14 cellular contexts compared by ENCODE assay signal in the genomic region with DNA sequence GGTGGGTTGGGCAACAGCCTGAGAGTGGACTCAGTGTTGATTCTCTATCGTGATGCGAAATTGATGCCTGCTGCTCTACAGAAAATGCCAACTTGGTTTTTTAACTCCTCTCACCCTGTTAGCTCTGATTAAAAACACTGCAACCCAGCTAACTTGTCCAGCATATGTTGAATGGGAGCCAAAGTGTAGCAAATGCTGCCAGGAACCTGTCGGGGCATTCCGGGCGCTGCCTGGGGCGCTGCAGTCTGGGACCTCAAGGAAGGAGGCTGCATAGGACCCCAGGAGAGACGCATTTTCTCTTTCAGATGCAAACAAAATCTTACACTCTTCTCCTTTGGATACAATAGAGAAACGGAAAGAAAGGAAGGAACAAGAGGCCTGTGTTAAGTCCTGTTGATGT. TPM values are rescaled to one million over a fixed set of nuclear protein-coding genes. Genes with fewer than 3 reads are reported as not detected.
A peak's percentile ranks its signal among the peaks of the same experiment; 100 is the strongest.
DNase-seq lines count a peak whose midpoint lies in the region; ATAC-seq and TF ChIP-seq lines count a peak whose summit lies in the region.
"Had no signal": no experiment of that assay in that cellular context is flagged by ENCODE, and none has a peak within 500 bp of the region (broad histone marks: within the 10 kb centered on the region; RNA-seq: fewer than 3 reads in every experiment).

No MANE protein-coding gene starts in this region.

- intact Hi-C loops in HCT116 (cut with micrococcal nuclease) (no loop called here), posterior vena cava (cut with DNase I) (no loop called here), left lung (cut with DNase I) (no loop called here)

- H3K79me2 ChIP-seq in HCT116 (ENCODE audit: insufficient read depth, low read length): peaks cover 14% of the 10 kb centered on the region

- H3K27me3 Mint-ChIP-seq in activated naive CD4-positive, alpha-beta T cell treated with anti-CD3 and anti-CD28 coated beads, Interleukin-2, amount 10 ng/mL, durations not matched to agents 7 days and 5 days: peaks cover 36% of the 10 kb centered on the region
- H3K27me3 Mint-ChIP-seq: CD8-positive, alpha-beta memory T cell had no signal

- no peak for ATAC-seq in HCT116
- ATAC-seq in HG02852 (IDR thresholded peaks at IDR 0.05; ENCODE audit: unreplicated experiment): no peak
- ATAC-seq in left lung: no peak
- ATAC-seq: A549 had no signal

- CTCF ChIA-PET in HCT116 (lab: Charles Lee): no interaction called here
- CTCF ChIA-PET in activated naive CD4-positive, alpha-beta T cell treated with anti-CD3 and anti-CD28 coated beads, Interleukin-2, amount 10 ng/mL, durations not matched to agents 7 days and 5 days (lab: Charles Lee): no interaction called here

- peaks cover 30% of the 10 kb centered on the region for H3K36me3 Mint-ChIP-seq in activated naive CD4-positive, alpha-beta T cell treated with anti-CD3 and anti-CD28 coated beads, Interleukin-2, amount 10 ng/mL, durations not matched to agents 7 days and 5 days

- RAD21 ChIA-PET in HCT116 (lab: Charles Lee; ENCODE audit: low non-redundant PET in 1 of 2, low total read pairs in 2 of 2, uncharacterized antibody in 2 of 2, unreplicated experiment in 2 of 2): no interaction called here

- H4K20me1 ChIP-seq in HCT116 (ENCODE audit: insufficient read depth): no peaks in the 10 kb centered on the region

- H2AFZ ChIP-seq in HCT116 (ENCODE audit: low read depth, low read length, poor library complexity, severe bottlenecking): no peak overlapping the region

- H3K27ac Mint-ChIP-seq in activated naive CD4-positive, alpha-beta T cell treated with anti-CD3 and anti-CD28 coated beads, Interleukin-2, amount 10 ng/mL, durations not matched to agents 7 days and 5 days: no peak overlapping the region
- H3K27ac Mint-ChIP-seq: CD14-positive monocyte had no signal

- H3K27ac ChIP-seq in HCT116 (ENCODE audit: low read depth, low read length) (no peak overlapping the region), left lung (no peak overlapping the region)
- H3K27ac ChIP-seq: A549 had no signal

- H3K27me3 ChIP-seq in HCT116 (ENCODE audit: insufficient read depth, low read length) (no peaks in the 10 kb centered on the region), left lung (peaks cover 22 to 43% of the 10 kb centered on the region in 2 donors)

- TF ChIP-seq CTCF in HCT116 (IDR thresholded peaks at IDR 0.05 in 2 of 3, conservative IDR thresholded peaks at IDR 0.05 in 1 of 3; ENCODE audit: borderline replicate concordance in 1 of 3, insufficient read depth in 1 of 3, low read depth in 2 of 3, low read length in 2 of 3): no peak
- no peak for TF ChIP-seq CTCF in left lung (IDR thresholded peaks at IDR 0.05)

- H3K36me3 ChIP-seq in HCT116 (ENCODE audit: control insufficient read depth in 1 of 2, insufficient read depth in 2 of 2, low read length in 2 of 2) (peaks cover 24 to 28% of the 10 kb centered on the region in 2 experiments), left lung (peaks cover 0 to 59% of the 10 kb centered on the region in 2 donors)

- POLR2A ChIA-PET in HCT116 (lab: Charles Lee): no interaction called here

- no peak overlapping the region for H3K4me3 Mint-ChIP-seq in activated naive CD4-positive, alpha-beta T cell treated with anti-CD3 and anti-CD28 coated beads, Interleukin-2, amount 10 ng/mL, durations not matched to agents 7 days and 5 days
- H3K4me3 Mint-ChIP-seq: CD14-positive monocyte had no signal

- H3K4me1 ChIP-seq in HCT116 (ENCODE audit: control insufficient read depth in 1 of 2, insufficient read depth in 2 of 2, low read length in 2 of 2) (peaks cover 2 to 31% of the 10 kb centered on the region in 2 experiments; a peak in 3 of 4 replicates), left lung (peaks cover 0 to 17% of the 10 kb centered on the region in 2 donors)
- H3K4me1 ChIP-seq: A549 had no signal

- peaks cover 15% of the 10 kb centered on the region for H3K4me1 Mint-ChIP-seq in activated naive CD4-positive, alpha-beta T cell treated with anti-CD3 and anti-CD28 coated beads, Interleukin-2, amount 10 ng/mL, durations not matched to agents 7 days and 5 days

- H3K4me2 ChIP-seq in HCT116 (ENCODE audit: low read length): no peak overlapping the region
- H3K4me2 ChIP-seq: A549 had no signal

- no peak overlapping the region for H3K4me3 ChIP-seq in HCT116 (replicated peaks in 1 of 2; ENCODE audit: low read depth in 1 of 2, low read length in 2 of 2)
- no peak overlapping the region for H3K4me3 ChIP-seq in left lung
- H3K4me3 ChIP-seq: A549 had no signal

- H3K9me3 ChIP-seq in HCT116 (ENCODE audit: control insufficient read depth in 1 of 2, insufficient read depth in 1 of 2, low read depth in 1 of 2, low read length in 2 of 2) (no peaks in the 10 kb centered on the region), left lung (no peaks in the 10 kb centered on the region)
- H3K9me3 ChIP-seq: A549, Caco-2 had no signal

- TF ChIP-seq RAD21 in HCT116 (IDR thresholded peaks at IDR 0.05; ENCODE audit: low read depth): no peak

- no peaks in the 10 kb centered on the region for H3K9me3 Mint-ChIP-seq in activated naive CD4-positive, alpha-beta T cell treated with anti-CD3 and anti-CD28 coated beads, Interleukin-2, amount 10 ng/mL, durations not matched to agents 7 days and 5 days
- H3K9me3 Mint-ChIP-seq: CD8-positive, alpha-beta memory T cell had no signal

- TSS peak; percentile 30 for BruUV-seq in HCT116 (replicated peaks; lab: Mats Ljungman, UMichigan)

- H3K9ac ChIP-seq in HCT116 (ENCODE audit: low read length): no peak overlapping the region

- H3K9me2 ChIP-seq in HCT116 (ENCODE audit: insufficient read depth): no peaks in the 10 kb centered on the region

- TF ChIP-seq POLR2A in HCT116 (IDR thresholded peaks at IDR 0.05; ENCODE audit: borderline replicate concordance, extremely low read depth, insufficient read depth, insufficient read length): no peak

- DNase-seq in HCT116 (ENCODE audit: low read depth, low spot score) (no peak), cerebellar cortex (ENCODE audit: low spot score) (peak; percentile 33), posterior vena cava (ENCODE audit: low spot score) (peak; percentile 24), left lung (no peak)
- no peak for DNase-seq in activated naive CD4-positive, alpha-beta T cell treated with anti-CD3 and anti-CD28 coated beads, Interleukin-2, amount 10 ng/mL, durations not matched to agents 7 days and 5 days
- DNase-seq: Caco-2; CD8-positive, alpha-beta memory T cell; DND-41; GF-D8 had no signal

TF ChIP-seq in HCT116, 20 proteins besides CTCF, POLR2A, EP300 and RAD21 (continues in another document):
- no peak for TF ChIP-seq EZH2 (IDR thresholded peaks at IDR 0.05)
- no peak for TF ChIP-seq CBX3 (IDR thresholded peaks at IDR 0.05; ENCODE audit: low read depth)
- TF ChIP-seq, protein P1, sequence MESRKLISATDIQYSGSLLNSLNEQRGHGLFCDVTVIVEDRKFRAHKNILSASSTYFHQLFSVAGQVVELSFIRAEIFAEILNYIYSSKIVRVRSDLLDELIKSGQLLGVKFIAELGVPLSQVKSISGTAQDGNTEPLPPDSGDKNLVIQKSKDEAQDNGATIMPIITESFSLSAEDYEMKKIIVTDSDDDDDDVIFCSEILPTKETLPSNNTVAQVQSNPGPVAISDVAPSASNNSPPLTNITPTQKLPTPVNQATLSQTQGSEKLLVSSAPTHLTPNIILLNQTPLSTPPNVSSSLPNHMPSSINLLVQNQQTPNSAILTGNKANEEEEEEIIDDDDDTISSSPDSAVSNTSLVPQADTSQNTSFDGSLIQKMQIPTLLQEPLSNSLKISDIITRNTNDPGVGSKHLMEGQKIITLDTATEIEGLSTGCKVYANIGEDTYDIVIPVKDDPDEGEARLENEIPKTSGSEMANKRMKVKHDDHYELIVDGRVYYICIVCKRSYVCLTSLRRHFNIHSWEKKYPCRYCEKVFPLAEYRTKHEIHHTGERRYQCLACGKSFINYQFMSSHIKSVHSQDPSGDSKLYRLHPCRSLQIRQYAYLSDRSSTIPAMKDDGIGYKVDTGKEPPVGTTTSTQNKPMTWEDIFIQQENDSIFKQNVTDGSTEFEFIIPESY (IDR thresholded peaks at IDR 0.05; ENCODE audit: extremely low read depth, insufficient replicate concordance, low read length): no peak
- no peak for TF ChIP-seq SRF (IDR thresholded peaks at IDR 0.05; ENCODE audit: low read depth)
- no peak for TF ChIP-seq ZNF274 (IDR thresholded peaks at IDR 0.05; ENCODE audit: low read depth, low read length)
- no peak for TF ChIP-seq ELF1 (IDR thresholded peaks at IDR 0.05; ENCODE audit: borderline replicate concordance, low read depth)
- TF ChIP-seq EZH2phosphoT487 (IDR thresholded peaks at IDR 0.05; ENCODE audit: borderline replicate concordance): no peak
- TF ChIP-seq FOSL1 (IDR thresholded peaks at IDR 0.05; ENCODE audit: low read depth): no peak

RNA-seq across cellular contexts. Expression of a gene that starts 3.9 kb away (rescaled TPM):
- 7.1 TPM for total RNA-seq in HCT116 (2021; ENCODE audit: unreplicated experiment)
- polyA plus RNA-seq in HCT116 (2012): 10.1 and 12.1 TPM in 2 replicates
- under 1 TPM in 1 of 2 donors, not detected in 1; 0.10 TPM for total RNA-seq in posterior vena cava
- under 1 TPM; 0.23 to 0.42 TPM for total RNA-seq in left lung
- polyA plus RNA-seq: CD14-positive monocyte had no signal

RNA-seq across cellular contexts. Expression of a gene that starts 18.5 kb away (rescaled TPM):
- total RNA-seq in HCT116 (2021; ENCODE audit: unreplicated experiment) (60.1 TPM), posterior vena cava (10 to 100 TPM; 26.2 to 27.0 TPM), left lung (10 to 100 TPM; 34.6 to 34.7 TPM)
- polyA plus RNA-seq in HCT116 (2012): 47.7 and 58.1 TPM in 2 replicates

RNA-seq across cellular contexts. Expression of a gene that starts 24.5 kb away (rescaled TPM):
- total RNA-seq in HCT116 (2021; ENCODE audit: unreplicated experiment): not detected
- polyA plus RNA-seq in HCT116 (2012): not detected in 2 replicates
- under 1 TPM in 1 of 2 donors, not detected in 1; 0.60 TPM for total RNA-seq in posterior vena cava
- 1 to 10 TPM in 1 of 2 donors, under 1 TPM in 1; 0.70 to 2.1 TPM for total RNA-seq in left lung
- polyA plus RNA-seq: CD14-positive monocyte had no signal

RNA-seq across cellular contexts. Expression of a gene that starts 33.4 kb away (rescaled TPM):
- total RNA-seq in HCT116 (2021; ENCODE audit: unreplicated experiment) (not detected), posterior vena cava (not detected), left lung (not detected)
- not detected in 2 replicates for polyA plus RNA-seq in HCT116 (2012)
- total RNA-seq: Caco-2 had no signal
- polyA plus RNA-seq: A549; AG04450; BJ; CD14-positive monocyte; CD8-positive, alpha-beta memory T cell had no signal

RNA-seq across cellular contexts. Expression of a gene that starts 58.9 kb away (rescaled TPM):
- total RNA-seq in HCT116 (2021; ENCODE audit: unreplicated experiment) (19.4 TPM), posterior vena cava (10 to 100 TPM; 12.3 to 12.6 TPM), left lung (10 to 100 TPM; 18.7 to 21.4 TPM)
- polyA plus RNA-seq in HCT116 (2012): 6.1 and 8.7 TPM in 2 replicates

Comparison
In these comparisons a context has a peak if more than half of its experiments do, and no peak if none do; other contexts are left out.
1. DNase-seq: peak in cerebellar cortex (single experiment) and posterior vena cava (single experiment); none in HCT116 (single experiment), activated naive CD4-positive, alpha-beta T cell treated with anti-CD3 and anti-CD28 coated beads, Interleukin-2, amount 10 ng/mL, durations not matched to agents 7 days and 5 days (single experiment) and left lung (0 of 2).